ENCODE assay signal across 8 cellular contexts in genomic region chr5:14143843-14144585, GRCh38. TPM values are rescaled to one million over a fixed set of nuclear protein-coding genes. Genes with fewer than 3 reads are reported as not detected.
DNase-seq lines count a peak whose midpoint lies in the region; ATAC-seq, FAIRE-seq and TF ChIP-seq lines count a peak whose summit lies in the region.

No MANE protein-coding gene starts in this region.

- H3K36me3 Mint-ChIP-seq in nephron progenitor cell (ENCODE audit: low read depth): no peaks in the 10 kb centered on the region

- peak overlapping the region; percentile 97 to 98 (median 98) for H3K27ac ChIP-seq in esophagus muscularis mucosa (replicated peaks in 1 of 4)

- H3K4me3 ChIP-seq in esophagus muscularis mucosa: peak overlapping the region; percentile 73 to 95 (median 78)

- H3K27me3 ChIP-seq in esophagus muscularis mucosa: no peaks in the 10 kb centered on the region

- no peak for TF ChIP-seq CTCF in esophagus muscularis mucosa (IDR thresholded peaks at IDR 0.05)
- no peak for TF ChIP-seq CTCF in nephron progenitor cell (IDR thresholded peaks at IDR 0.05)

- H3K36me3 ChIP-seq in esophagus muscularis mucosa: no peaks in the 10 kb centered on the region

- intact Hi-C loops in esophagus muscularis mucosa (cut with DNase I): loop anchor here (2.0 kb wide), 1 partner anchor 125 kb away; no protein-coding TSS in a partner anchor

- no peak for FAIRE-seq in urothelium cell line (lab: Jason Lieb, UNC)

- TF ChIP-seq EP300 in esophagus muscularis mucosa (IDR thresholded peaks at IDR 0.05): no peak

- ATAC-seq in GM21526 (IDR thresholded peaks at IDR 0.05; ENCODE audit: low FRiP score, unreplicated experiment): peak; percentile 18

- DNase-seq in Daoy (ENCODE audit: low read depth) (peak; percentile 46), HuH-7 (ENCODE audit: low spot score) (peak; percentile 26), esophagus muscularis mucosa (ENCODE audit: extremely low spot score) (no peak), nephron progenitor cell (peak; percentile 62), urothelium cell line (ENCODE audit: low spot score) (peak; percentile 53), DMS114 treated with DMSO at 0.1 percent for 48 hours (lab: John Stamatoyannopoulos, UW; ENCODE audit: unreplicated experiment) (no peak)
- peak; percentile 41 for DNase-seq in activated CD8-positive, alpha-beta memory T cell treated with anti-CD3 and anti-CD28 coated beads, Interleukin-2, amount 50 U/mL, for 4 hours

- H3K4me3 Mint-ChIP-seq in nephron progenitor cell: peak overlapping the region; percentile 94

- WGBS in esophagus muscularis mucosa: no CpG with 5 or more reads among the region's 84 CpGs

- H3K4me1 Mint-ChIP-seq in nephron progenitor cell: peaks cover 21% of the 10 kb centered on the region

- peaks cover 8% of the 10 kb centered on the region for H3K27me3 Mint-ChIP-seq in nephron progenitor cell (ENCODE audit: low read depth, poor library complexity)

- H3K9me3 Mint-ChIP-seq in nephron progenitor cell: no peaks in the 10 kb centered on the region

- TF ChIP-seq POLR2A in esophagus muscularis mucosa (IDR thresholded peaks at IDR 0.05; ENCODE audit: low read depth): no peak

- peaks cover 43 to 49% (median 47%) of the 10 kb centered on the region in 4 donors for H3K4me1 ChIP-seq in esophagus muscularis mucosa

- H3K9me3 ChIP-seq in esophagus muscularis mucosa: no peaks in the 10 kb centered on the region

- peak overlapping the region; percentile 97 for H3K27ac Mint-ChIP-seq in nephron progenitor cell

RNA-seq across cellular contexts. Expression of gene TRIO, which starts 0.9 kb away (rescaled TPM):
- 99.7 and 112 TPM in 2 replicates for total RNA-seq in Daoy (2014; rRNA removed; shearing (Covaris generic))
- 100 to 1,000 TPM; 112 to 155 (median 145) TPM for total RNA-seq in esophagus muscularis mucosa

Comparison
In these comparisons a context has a peak if more than half of its experiments do, and no peak if none do; other contexts are left out.
1. DNase-seq: peak in Daoy (single experiment), HuH-7 (single experiment), activated CD8-positive, alpha-beta memory T cell treated with anti-CD3 and anti-CD28 coated beads, Interleukin-2, amount 50 U/mL, for 4 hours (single experiment), nephron progenitor cell (single experiment) and urothelium cell line (single experiment); none in esophagus muscularis mucosa (single experiment) and DMS114 treated with DMSO at 0.1 percent for 48 hours (single experiment).